28 cellular contexts compared by ENCODE assay signal in the genomic region with DNA sequence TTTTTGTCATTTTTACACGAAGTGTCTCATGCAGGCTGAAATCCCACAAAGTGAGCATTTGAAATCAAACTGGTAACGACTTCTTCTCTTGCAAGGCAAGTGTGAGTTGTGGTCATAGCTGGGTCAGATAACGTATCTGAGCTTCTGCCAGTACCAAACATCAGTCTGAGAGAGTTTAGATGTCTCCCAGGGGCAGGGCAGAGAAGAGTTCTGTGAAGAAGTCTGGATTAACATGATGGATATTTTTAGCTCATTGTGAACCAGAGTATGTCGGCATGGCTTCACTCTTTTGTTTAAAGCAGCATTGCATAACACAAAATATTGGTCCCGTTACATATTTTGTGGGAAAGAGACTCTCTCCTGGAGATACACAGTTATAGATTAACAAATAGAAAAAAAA.
"Had no signal": no experiment of that assay in that cellular context is flagged by ENCODE, and none has a peak within 500 bp of the region (broad histone marks: within the 10 kb centered on the region; RNA-seq: fewer than 3 reads in every experiment).

No MANE protein-coding gene starts in this region.

- H3K9me3 ChIP-seq: esophagus squamous epithelium had no signal

- H3K4me1 ChIP-seq: esophagus squamous epithelium, gastroesophageal sphincter, heart right ventricle had no signal

- H3K27ac Mint-ChIP-seq: activated CD8-positive, alpha-beta T cell treated with anti-CD3 and anti-CD28 coated beads for 36 hours; activated naive CD8-positive, alpha-beta T cell; activated T-helper 17 cell treated with anti-CD3 and anti-CD28 coated beads, Interleukin-2, amount 50 U/mL, for 72 hours; effector memory CD8-positive, alpha-beta T cell; WTC11 had no signal

- H3K27me3 Mint-ChIP-seq: activated CD8-positive, alpha-beta T cell treated with anti-CD3 and anti-CD28 coated beads for 36 hours; activated naive CD8-positive, alpha-beta T cell; activated T-helper 17 cell treated with anti-CD3 and anti-CD28 coated beads, Interleukin-2, amount 50 U/mL, for 72 hours; effector memory CD8-positive, alpha-beta T cell had no signal

- DNase-seq: activated CD4-positive, alpha-beta T cell treated with anti-CD3 and anti-CD28 coated beads for 1 hour; activated CD4-positive, alpha-beta T cell treated with anti-CD3 and anti-CD28 coated beads for 48 hours; activated CD4-positive, alpha-beta T cell treated with anti-CD3 and anti-CD28 coated beads, Interleukin-2, amount 50 U/mL, for 1 hour; activated CD4-positive, alpha-beta T cell treated with anti-CD3 and anti-CD28 coated beads, Interleukin-2, amount 50 U/mL, for 48 hours; activated CD8-positive, alpha-beta memory T cell treated with anti-CD3 and anti-CD28 coated beads for 24 hours; activated CD8-positive, alpha-beta T cell treated with anti-CD3 and anti-CD28 coated beads for 36 hours; activated effector memory CD4-positive, alpha-beta T cell treated with Interleukin-2 at 50 U/mL for 16 hours; activated gamma-delta T cell treated with Interleukin-2 at 50 U/mL for 16 hours; activated naive CD4-positive, alpha-beta T cell treated with anti-CD3 and anti-CD28 coated beads, Interleukin-2, amount 50 U/mL, for 16 hours; activated naive CD4-positive, alpha-beta T cell treated with Interleukin-2 at 50 U/mL for 16 hours; activated T-cell treated with anti-CD3 and anti-CD28 coated beads, Interleukin-2, amount 50 U/mL, for 4 hours; amniotic stem cell; anterior cingulate cortex; caudate nucleus; cortex of kidney; dermis blood vessel endothelial cell; effector CD4-positive, alpha-beta T cell; effector memory CD8-positive, alpha-beta T cell; erythroblast; esophagus squamous epithelium; foreskin melanocyte; heart right ventricle; T-helper 2 cell had no signal

- ATAC-seq: activated CD8-positive, alpha-beta T cell treated with anti-CD3 and anti-CD28 coated beads for 36 hours; activated T-cell treated with anti-CD3 and anti-CD28 coated beads, Interleukin-2, amount 50 U/mL, for 4 hours; activated T-helper 17 cell treated with anti-CD3 and anti-CD28 coated beads, Interleukin-2, amount 50 U/mL, for 72 hours; effector memory CD8-positive, alpha-beta T cell; gastroesophageal sphincter; heart right ventricle; WTC11 had no signal

- H3K36me3 Mint-ChIP-seq: activated naive CD8-positive, alpha-beta T cell had no signal

- H3K4me1 Mint-ChIP-seq: activated T-helper 17 cell treated with anti-CD3 and anti-CD28 coated beads, Interleukin-2, amount 50 U/mL, for 72 hours; WTC11 had no signal

- H3K27ac ChIP-seq: esophagus squamous epithelium, gastroesophageal sphincter, heart right ventricle, VCaP had no signal

- H3K27me3 ChIP-seq: esophagus squamous epithelium, gastroesophageal sphincter, heart right ventricle had no signal

- H3K4me3 Mint-ChIP-seq: activated CD8-positive, alpha-beta T cell treated with anti-CD3 and anti-CD28 coated beads for 36 hours; activated naive CD8-positive, alpha-beta T cell; activated T-cell treated with anti-CD3 and anti-CD28 coated beads, Interleukin-2, amount 50 U/mL, for 4 hours; activated T-helper 17 cell treated with anti-CD3 and anti-CD28 coated beads, Interleukin-2, amount 50 U/mL, for 72 hours; effector memory CD8-positive, alpha-beta T cell; WTC11 had no signal

- H3K4me3 ChIP-seq: esophagus squamous epithelium, gastroesophageal sphincter, heart right ventricle had no signal

- H3K36me3 ChIP-seq: esophagus squamous epithelium, gastroesophageal sphincter, heart right ventricle had no signal
